8 cellular contexts compared by ENCODE assay signal in the genomic region with DNA sequence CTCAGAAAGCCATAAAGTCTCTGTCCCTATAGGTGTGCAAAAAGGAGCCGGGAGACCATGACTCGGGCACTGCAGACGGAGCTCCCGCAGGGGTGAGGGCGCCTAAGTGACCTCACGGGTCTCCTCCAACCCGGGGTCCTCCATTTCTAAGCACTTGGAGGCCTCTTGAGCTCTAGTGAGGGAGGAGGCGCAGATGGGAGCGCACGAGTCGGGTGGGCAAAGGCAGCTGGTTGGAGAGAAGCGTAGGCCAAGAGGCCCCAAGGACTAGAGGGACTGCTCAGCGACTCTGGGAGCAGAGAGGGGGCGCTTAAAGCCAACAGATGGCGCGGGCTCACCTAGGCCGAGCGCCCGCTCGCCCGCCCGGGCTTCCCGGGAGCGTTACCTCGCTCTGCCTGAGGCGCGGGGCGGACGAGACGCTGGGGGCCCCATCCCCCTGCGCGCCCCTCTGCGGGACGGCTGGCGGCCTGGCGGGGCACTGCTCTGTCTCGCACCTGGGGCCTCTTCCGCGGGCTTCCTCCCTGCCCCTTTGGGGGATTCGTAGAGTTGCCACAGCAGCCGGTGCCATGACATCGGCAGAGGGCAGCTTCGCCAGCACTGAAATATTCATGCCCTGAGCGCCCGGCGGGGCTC. TPM values are rescaled to one million over a fixed set of nuclear protein-coding genes. Genes with fewer than 3 reads are reported as not detected.
DNase-seq lines count a peak whose midpoint lies in the region; ATAC-seq and TF ChIP-seq lines count a peak whose summit lies in the region.

No MANE protein-coding gene starts in this region.

- H3K9me3 ChIP-seq in adrenal gland (replicated peaks in 1 of 3) (no peaks in the 10 kb centered on the region), iPS DF 6.9 (ENCODE audit: control insufficient read depth, insufficient read depth, low read length) (no peaks in the 10 kb centered on the region), smooth muscle cell (replicated peaks; ENCODE audit: low read depth) (no peaks in the 10 kb centered on the region)

- TF ChIP-seq CTCF in adrenal gland (IDR thresholded peaks at IDR 0.05) (peak in 5 of 6 experiments; percentile 23 to 45 (median 37)), smooth muscle cell (IDR thresholded peaks at IDR 0.05; ENCODE audit: borderline replicate concordance, insufficient read depth, poor library complexity, severe bottlenecking) (peak; percentile 39)

- peak overlapping the region; percentile 91 for H3K4me2 ChIP-seq in smooth muscle cell

- intact Hi-C loops in adrenal gland (cut with DNase I), result loop anchor here in 1 of 2 donors (5.0 to 10.0 kb wide), 2 partner anchors 176 to 419 kb away; no protein-coding TSS in a partner anchor

- H3K27ac ChIP-seq in adrenal gland (peak overlapping the region in 1 of 5 donors; percentile 45), iPS DF 6.9 (ENCODE audit: low read length) (no peak overlapping the region), smooth muscle cell (ENCODE audit: low read depth) (no peak overlapping the region)

- H3K27me3 ChIP-seq in adrenal gland (peaks cover 25% of the 10 kb centered on the region), iPS DF 6.9 (ENCODE audit: control insufficient read depth, insufficient read depth, low read length) (peaks cover 27% of the 10 kb centered on the region), smooth muscle cell (ENCODE audit: low read depth) (peaks cover 98% of the 10 kb centered on the region)

- H4K20me1 ChIP-seq in smooth muscle cell (ENCODE audit: low read depth), result no peaks in the 10 kb centered on the region

- H3K9ac ChIP-seq in smooth muscle cell (ENCODE audit: low read depth), result no peak overlapping the region

- WGBS in adrenal gland, 4 donors, result 21 to 70% (median 45%) methylated on average over 12 to 46 of the region's 46 CpGs
- WGBS in iPS DF 6.9 (ENCODE audit: insufficient coverage, insufficient read length), result no CpG with 5 or more reads among the region's 46 CpGs
- WGBS in smooth muscle cell (ENCODE audit: low lambda C conversion rate), result 14% methylated on average over 38 of the region's 46 CpGs

- no peak for ATAC-seq in HG03159 (IDR thresholded peaks at IDR 0.05; ENCODE audit: unreplicated experiment)

- no peaks in the 10 kb centered on the region for H3F3A ChIP-seq in smooth muscle cell (ENCODE audit: low read depth)

- H3K4me1 ChIP-seq in adrenal gland (replicated peaks in 1 of 2), result peaks cover 9 to 13% of the 10 kb centered on the region in 2 donors
- H3K4me1 ChIP-seq in iPS DF 6.9 (ENCODE audit: control insufficient read depth, insufficient read depth, low read length), result peaks cover 11% of the 10 kb centered on the region
- H3K4me1 ChIP-seq in smooth muscle cell (ENCODE audit: low read depth), result peaks cover 10% of the 10 kb centered on the region

- H2AFZ ChIP-seq in smooth muscle cell (ENCODE audit: low read depth), result no peak overlapping the region

- DNase-seq in NCI-H187 (lab: John Stamatoyannopoulos, UW) (peak; percentile 14 to 19), NCI-H187 treated with DMSO at 0.1 percent for 48 hours (lab: John Stamatoyannopoulos, UW) (no peak), NCI-H510A treated with DMSO at 0.1 percent for 48 hours (lab: John Stamatoyannopoulos, UW) (peak; percentile 78), adrenal gland (peak in 4 of 7 donors; percentile 26 to 66 (median 38)), iPS DF 6.9 (ENCODE audit: low read depth, low spot score) (no peak), smooth muscle cell (lab: John Stamatoyannopoulos, UW; ENCODE audit: unreplicated experiment) (no peak), superior temporal gyrus (ENCODE audit: extremely low spot score) (no peak)

- no peak for TF ChIP-seq POLR2A in adrenal gland (IDR thresholded peaks at IDR 0.05)

- H3K36me3 ChIP-seq in adrenal gland (replicated peaks in 1 of 2) (no peaks in the 10 kb centered on the region), iPS DF 6.9 (ENCODE audit: control insufficient read depth, insufficient read depth, low read length) (no peaks in the 10 kb centered on the region), smooth muscle cell (ENCODE audit: low read depth) (no peaks in the 10 kb centered on the region)

- no peaks in the 10 kb centered on the region for H3K79me2 ChIP-seq in smooth muscle cell (ENCODE audit: low read depth)

- H3K4me3 ChIP-seq in adrenal gland (peak overlapping the region in 1 of 4 donors; percentile 65), iPS DF 6.9 (ENCODE audit: low read length) (peak overlapping the region; percentile 64; the same call in 1 of the 2 replicates), smooth muscle cell (peak overlapping the region; percentile 50)

RNA-seq across cellular contexts. Expression of gene CDH23, which starts 0.5 kb away (rescaled TPM):
- total RNA-seq in adrenal gland (10 to 100 TPM in 1 of 8 donors, 1 to 10 TPM in 7; 3.1 to 11.7 (median 7.8) TPM), smooth muscle cell (0.99 and 1.7 TPM in 2 replicates)
- polyA plus RNA-seq in adrenal gland (10 to 100 TPM in 2 of 3 donors, 1 to 10 TPM in 1; 1.7 to 20.2 (median 11.3) TPM), smooth muscle cell (0.67 and 2.5 TPM in 2 replicates)

Comparison
In these comparisons a context has a peak if more than half of its experiments do, and no peak if none do; other contexts are left out.
1. DNase-seq: peak in NCI-H187 (2 of 2), NCI-H510A treated with DMSO at 0.1 percent for 48 hours (single experiment) and adrenal gland (4 of 7); none in NCI-H187 treated with DMSO at 0.1 percent for 48 hours (single experiment), iPS DF 6.9 (single experiment), smooth muscle cell (single experiment) and superior temporal gyrus (single experiment).